ENCODE assay signal across 8 cellular contexts in genomic region chr15:70196314-70197291, GRCh38.
DNase-seq lines count a peak whose midpoint lies in the region; ATAC-seq and TF ChIP-seq lines count a peak whose summit lies in the region.

No MANE protein-coding gene starts in this region.

- TF ChIP-seq POLR2A in Raji (IDR thresholded peaks at IDR 0.05; ENCODE audit: insufficient read depth, low read depth, low read length), result peak; percentile 33; the same call in 1 of the 2 replicates

- intact Hi-C loops in mammary epithelial cell (cut with micrococcal nuclease), result loop anchor here (1.0 to 10.0 kb wide), 7 partner anchors 40 to 722 kb away; no protein-coding TSS in a partner anchor

- H3K79me2 ChIP-seq in mammary epithelial cell (ENCODE audit: insufficient read depth, low read length), result no peaks in the 10 kb centered on the region

- H3K9ac ChIP-seq in HUES6 (ENCODE audit: low read length) (peak overlapping the region; percentile 5), mammary epithelial cell (ENCODE audit: insufficient read depth, low read length) (peak overlapping the region; percentile 76)

- H3K27me3 ChIP-seq in HUES6 (ENCODE audit: control insufficient read depth, insufficient read depth, low read length), result no peaks in the 10 kb centered on the region
- no peaks in the 10 kb centered on the region for H3K27me3 ChIP-seq in mammary epithelial cell (ENCODE audit: insufficient read depth, low read length)

- peaks cover 36% of the 10 kb centered on the region for H3K4me1 ChIP-seq in HUES6 (ENCODE audit: control insufficient read depth, insufficient read depth, low read length)
- H3K4me1 ChIP-seq in mammary epithelial cell (ENCODE audit: insufficient read depth, low read length), result peaks cover 33% of the 10 kb centered on the region

- BruUV-seq in mammary epithelial cell (replicated peaks; lab: Mats Ljungman, UMichigan), result no TSS peak

- H3K27ac ChIP-seq in HUES6 (ENCODE audit: low read depth, low read length) (no peak overlapping the region), mammary epithelial cell (ENCODE audit: insufficient read depth, low read depth, low read length) (peak overlapping the region; percentile 90)

- peak overlapping the region; percentile 71 for H3K4me3 Mint-ChIP-seq in type B pancreatic cell

- CTCF ChIA-PET in mammary epithelial cell (lab: Charles Lee; ENCODE audit: low non-redundant PET), result interaction anchor here (0.7 kb wide), 1 partner anchor 271 kb away, joined by 3 read pairs; no protein-coding TSS in a partner anchor

- no peaks in the 10 kb centered on the region for H4K20me1 ChIP-seq in mammary epithelial cell (ENCODE audit: insufficient read depth, low read length)

- no peak overlapping the region for H3K4me3 ChIP-seq in HUES6 (ENCODE audit: low read depth, low read length)
- H3K4me3 ChIP-seq in mammary epithelial cell (replicated peaks in 1 of 3; ENCODE audit: insufficient read depth in 1 of 3, low read depth in 2 of 3, low read length in 3 of 3), result no peak overlapping the region

- in situ Hi-C loops in mammary epithelial cell (cut with MboI; ENCODE audit: low sequenced_read_pairs in 2 of 2), result no loop called here

- H3K9me3 Mint-ChIP-seq in type B pancreatic cell, result peaks cover 9% of the 10 kb centered on the region

- H3K9me3 ChIP-seq in HUES6 (ENCODE audit: control insufficient read depth, insufficient read depth, low read depth, low read length) (peaks cover 4% of the 10 kb centered on the region), mammary epithelial cell (replicated peaks; ENCODE audit: insufficient read depth, low read length) (no peaks in the 10 kb centered on the region)

- peak overlapping the region; percentile 78 for H2AFZ ChIP-seq in mammary epithelial cell (ENCODE audit: low read depth, low read length)

- H3K4me1 Mint-ChIP-seq in type B pancreatic cell (ENCODE audit: unreplicated experiment), result peaks cover 51% of the 10 kb centered on the region

- ATAC-seq in GM21447 (IDR thresholded peaks at IDR 0.05; ENCODE audit: unreplicated experiment), result peak; percentile 83

- WGBS in mammary epithelial cell (ENCODE audit: low coverage, missing lambda C conversion rate), result 4% methylated on average over 17 of the region's 21 CpGs

- H3K36me3 ChIP-seq in HUES6 (ENCODE audit: control insufficient read depth, insufficient read depth, low read length), result no peaks in the 10 kb centered on the region
- H3K36me3 ChIP-seq in mammary epithelial cell (ENCODE audit: insufficient read depth, low read length), result no peaks in the 10 kb centered on the region

- H3K4me2 ChIP-seq in mammary epithelial cell (ENCODE audit: insufficient read depth, low read depth, low read length), result peak overlapping the region; percentile 75

- dilution Hi-C loops in mammary epithelial cell (cut with HindIII; ENCODE audit: low sequenced_read_pairs), result loop anchor here (5.0 kb wide), 1 partner anchor 94 kb away; no protein-coding TSS in a partner anchor

- peak overlapping the region; percentile 92 for H3K27ac Mint-ChIP-seq in type B pancreatic cell

- TF ChIP-seq CTCF in mammary epithelial cell (conservative IDR thresholded peaks at IDR 0.05 in 1 of 2, IDR thresholded peaks at IDR 0.05 in 1 of 2; ENCODE audit: extremely low read depth in 1 of 2, insufficient read depth in 1 of 2, low read depth in 1 of 2, low read length in 2 of 2) (peak in 1 of 2 donors; percentile 26), type B pancreatic cell (conservative IDR thresholded peaks at IDR 0.05) (no peak)

- no peaks in the 10 kb centered on the region for H3K36me3 Mint-ChIP-seq in type B pancreatic cell

- DNase-seq in DMS79 (lab: John Stamatoyannopoulos, UW) (peak; percentile 85), mammary epithelial cell (peak; percentile 100), myocyte (ENCODE audit: low read depth) (peak; percentile 52), type B pancreatic cell (ENCODE audit: extremely low spot score, unreplicated experiment) (no peak), NK-92 (lab: John Stamatoyannopoulos, UW; ENCODE audit: unreplicated experiment) (no peak)

- peaks cover 16% of the 10 kb centered on the region for H3K27me3 Mint-ChIP-seq in type B pancreatic cell

Comparison
In these comparisons a context has a peak if more than half of its experiments do, and no peak if none do; other contexts are left out.
1. DNase-seq: peak in DMS79 (single experiment), mammary epithelial cell (single experiment) and myocyte (single experiment); none in type B pancreatic cell (single experiment) and NK-92 (single experiment).